Comparison of ENCODE assay signal across 1 cellular context in the genomic region with DNA sequence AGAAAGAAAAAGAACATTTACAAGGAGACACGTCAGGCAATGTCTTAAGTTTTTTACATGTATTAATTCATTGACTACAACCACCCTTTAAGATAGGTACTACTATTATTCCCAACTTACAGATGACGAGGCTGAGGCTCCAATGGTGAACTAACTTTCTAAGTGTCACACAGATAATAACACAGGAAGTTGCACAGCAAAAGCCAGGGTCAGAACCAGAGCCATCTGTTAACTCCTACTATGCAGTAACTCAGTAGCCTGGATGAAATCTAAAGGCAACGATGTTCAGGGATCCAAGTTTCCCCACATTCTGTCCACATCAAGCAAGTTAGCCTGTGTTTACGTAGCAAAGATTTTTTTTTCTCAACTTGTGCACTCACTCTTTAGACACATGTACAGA.
TF ChIP-seq lines count a peak whose summit lies in the region.

No MANE protein-coding gene starts in this region.

TF ChIP-seq in H1, 55 proteins besides CTCF, POLR2A, EP300 and RAD21:
- TF ChIP-seq, protein P1, sequence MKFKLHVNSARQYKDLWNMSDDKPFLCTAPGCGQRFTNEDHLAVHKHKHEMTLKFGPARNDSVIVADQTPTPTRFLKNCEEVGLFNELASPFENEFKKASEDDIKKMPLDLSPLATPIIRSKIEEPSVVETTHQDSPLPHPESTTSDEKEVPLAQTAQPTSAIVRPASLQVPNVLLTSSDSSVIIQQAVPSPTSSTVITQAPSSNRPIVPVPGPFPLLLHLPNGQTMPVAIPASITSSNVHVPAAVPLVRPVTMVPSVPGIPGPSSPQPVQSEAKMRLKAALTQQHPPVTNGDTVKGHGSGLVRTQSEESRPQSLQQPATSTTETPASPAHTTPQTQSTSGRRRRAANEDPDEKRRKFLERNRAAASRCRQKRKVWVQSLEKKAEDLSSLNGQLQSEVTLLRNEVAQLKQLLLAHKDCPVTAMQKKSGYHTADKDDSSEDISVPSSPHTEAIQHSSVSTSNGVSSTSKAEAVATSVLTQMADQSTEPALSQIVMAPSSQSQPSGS (IDR thresholded peaks at IDR 0.05; ENCODE audit: low read length): no peak
- no peak for TF ChIP-seq JUN (IDR thresholded peaks at IDR 0.05; ENCODE audit: low read depth, low read length)
- no peak for TF ChIP-seq SAP30 (IDR thresholded peaks at IDR 0.05; ENCODE audit: insufficient read depth, insufficient replicate concordance, low read length)
- TF ChIP-seq YY1 (IDR thresholded peaks at IDR 0.05; ENCODE audit: low read depth, low read length): no peak
